ENCODE assay signal across 9 cellular contexts in the genomic region with DNA sequence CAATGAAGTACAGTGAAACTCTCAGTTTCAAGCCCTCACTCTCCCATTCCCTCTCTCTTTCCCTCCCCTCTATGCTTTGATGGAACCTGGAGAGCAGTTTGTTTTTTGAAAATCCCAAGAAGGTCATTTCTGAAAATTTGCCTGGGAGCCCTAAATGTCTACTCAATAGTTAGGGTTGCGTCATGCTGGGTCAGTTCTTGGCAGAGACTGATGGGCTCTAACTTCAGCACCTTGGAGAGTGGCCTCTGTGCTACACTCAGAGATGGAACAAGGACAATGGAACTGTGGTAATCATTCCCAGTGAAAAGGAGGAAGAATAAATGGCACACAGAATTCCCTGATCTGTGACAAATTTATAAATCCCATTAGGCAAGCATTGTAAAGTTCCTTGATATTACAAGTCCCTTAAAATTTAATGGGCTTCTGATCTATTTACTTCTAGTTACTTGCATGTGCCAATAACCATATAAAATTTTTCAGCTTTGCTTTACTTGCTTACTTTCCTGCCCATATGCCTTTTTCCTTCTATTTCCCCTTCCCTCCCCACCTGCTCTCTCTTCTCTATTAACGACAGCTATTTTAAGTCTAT.
DNase-seq lines count a peak whose midpoint lies in the region; ATAC-seq, FAIRE-seq and TF ChIP-seq lines count a peak whose summit lies in the region.
"Had no signal": no experiment of that assay in that cellular context is flagged by ENCODE, and none has a peak within 500 bp of the region (broad histone marks: within the 10 kb centered on the region; RNA-seq: fewer than 3 reads in every experiment).

No MANE protein-coding gene starts in this region.

- peaks cover 2% of the 10 kb centered on the region for H3K9me3 Mint-ChIP-seq in astrocyte (ENCODE audit: unreplicated experiment)
- H3K9me3 Mint-ChIP-seq in natural killer cell treated with Interleukin-12 subunit alpha and Interleukin-12 subunit beta and Interleukin-15 and Interleukin-18, amount 100 ng/mL, for 72 hours, result peaks cover 6% of the 10 kb centered on the region

- H3K4me3 Mint-ChIP-seq in astrocyte (ENCODE audit: unreplicated experiment), result no peak overlapping the region
- H3K4me3 Mint-ChIP-seq in natural killer cell treated with Interleukin-12 subunit alpha and Interleukin-12 subunit beta and Interleukin-15 and Interleukin-18, amount 100 ng/mL, for 72 hours, result no peak overlapping the region

- no peaks in the 10 kb centered on the region for H3K36me3 ChIP-seq in astrocyte (ENCODE audit: insufficient read depth, low read length)

- no peak overlapping the region for H3K27ac ChIP-seq in astrocyte (ENCODE audit: low read depth, low read length)

- no peak for TF ChIP-seq CTCF in astrocyte (IDR thresholded peaks at IDR 0.05; ENCODE audit: insufficient read depth, low read depth, low read length)

- H3K9ac ChIP-seq in astrocyte (ENCODE audit: low read length), result no peak overlapping the region

- DNase-seq in AG20443 (ENCODE audit: low spot score) (peak; percentile 52), HuH-7 (ENCODE audit: low spot score) (peak; percentile 29), astrocyte (ENCODE audit: low read depth) (peak; percentile 10), kidney glomerular epithelial cell (lab: John Stamatoyannopoulos, UW) (peak; percentile 29), NCI-H1694 (lab: John Stamatoyannopoulos, UW) (no peak)
- DNase-seq in natural killer cell treated with Interleukin-12 subunit alpha and Interleukin-12 subunit beta and Interleukin-15 and Interleukin-18, amount 100 ng/mL, for 72 hours (ENCODE audit: low spot score), result no peak

- H3K27me3 ChIP-seq in astrocyte (ENCODE audit: insufficient read depth, low read length), result no peaks in the 10 kb centered on the region

- H3K9me3 ChIP-seq in astrocyte (ENCODE audit: insufficient read depth, low read depth, low read length), result no peaks in the 10 kb centered on the region

- no peaks in the 10 kb centered on the region for H3K36me3 Mint-ChIP-seq in astrocyte (ENCODE audit: low read depth, unreplicated experiment)
- H3K36me3 Mint-ChIP-seq in natural killer cell treated with Interleukin-12 subunit alpha and Interleukin-12 subunit beta and Interleukin-15 and Interleukin-18, amount 100 ng/mL, for 72 hours, result no peaks in the 10 kb centered on the region

- H3K4me3 ChIP-seq in astrocyte (ENCODE audit: insufficient read depth, low read depth, low read length), result no peak overlapping the region

- H3K27me3 Mint-ChIP-seq in astrocyte (ENCODE audit: low read depth, unreplicated experiment), result peaks cover 49% of the 10 kb centered on the region
- peaks cover 9 to 25% of the 10 kb centered on the region in 2 donors for H3K27me3 Mint-ChIP-seq in natural killer cell treated with Interleukin-12 subunit alpha and Interleukin-12 subunit beta and Interleukin-15 and Interleukin-18, amount 100 ng/mL, for 72 hours

- FAIRE-seq in astrocyte (lab: Jason Lieb, UNC), result no peak
- FAIRE-seq: GM12892 had no signal

- no peaks in the 10 kb centered on the region for H3K4me1 ChIP-seq in astrocyte (ENCODE audit: insufficient read depth, low read length)

- no peak overlapping the region for H3K27ac Mint-ChIP-seq in astrocyte (ENCODE audit: unreplicated experiment)
- H3K27ac Mint-ChIP-seq in natural killer cell treated with Interleukin-12 subunit alpha and Interleukin-12 subunit beta and Interleukin-15 and Interleukin-18, amount 100 ng/mL, for 72 hours, result no peak overlapping the region

- no peak overlapping the region for H3K4me2 ChIP-seq in astrocyte (ENCODE audit: low read length)

- no peaks in the 10 kb centered on the region for H3K4me1 Mint-ChIP-seq in astrocyte (ENCODE audit: low read depth, unreplicated experiment)
- H3K4me1 Mint-ChIP-seq in natural killer cell treated with Interleukin-12 subunit alpha and Interleukin-12 subunit beta and Interleukin-15 and Interleukin-18, amount 100 ng/mL, for 72 hours (ENCODE audit: low read depth in 2 of 2), result no peaks in the 10 kb centered on the region

- ATAC-seq in GM21360 (IDR thresholded peaks at IDR 0.05; ENCODE audit: unreplicated experiment) (no peak), HG03196 (IDR thresholded peaks at IDR 0.05; ENCODE audit: unreplicated experiment) (no peak)
- ATAC-seq in natural killer cell treated with Interleukin-12 subunit alpha and Interleukin-12 subunit beta and Interleukin-15 and Interleukin-18, amount 100 ng/mL, for 72 hours, result no peak

- H2AFZ ChIP-seq in astrocyte (ENCODE audit: low read depth, low read length), result no peak overlapping the region

- no peaks in the 10 kb centered on the region for H3K79me2 ChIP-seq in astrocyte (ENCODE audit: insufficient read depth, low read length)

- no peaks in the 10 kb centered on the region for H4K20me1 ChIP-seq in astrocyte (ENCODE audit: insufficient read depth, low read length)

Comparison
In these comparisons a context has a peak if more than half of its experiments do, and no peak if none do; other contexts are left out.
1. DNase-seq: peak in AG20443 (single experiment), HuH-7 (single experiment), astrocyte (single experiment) and kidney glomerular epithelial cell (single experiment); none in NCI-H1694 (single experiment) and natural killer cell treated with Interleukin-12 subunit alpha and Interleukin-12 subunit beta and Interleukin-15 and Interleukin-18, amount 100 ng/mL, for 72 hours (single experiment).